19 cellular contexts compared by ENCODE assay signal in genomic region chr14:92683041-92683440, GRCh38.
DNase-seq lines count a peak whose midpoint lies in the region; ATAC-seq and TF ChIP-seq lines count a peak whose summit lies in the region.
"Had no signal": no experiment of that assay in that cellular context is flagged by ENCODE, and none has a peak within 500 bp of the region (broad histone marks: within the 10 kb centered on the region; RNA-seq: fewer than 3 reads in every experiment).

No MANE protein-coding gene starts in this region.

- no peak overlapping the region for H3K4me3 Mint-ChIP-seq in natural killer cell
- no peak overlapping the region for H3K4me3 Mint-ChIP-seq in natural killer cell treated with Interleukin-12 subunit alpha and Interleukin-12 subunit beta and Interleukin-15 and Interleukin-18, amount 100 ng/mL, for 72 hours
- H3K4me3 Mint-ChIP-seq in immature natural killer cell = no peak overlapping the region
- no peak overlapping the region for H3K4me3 Mint-ChIP-seq in stimulated activated effector memory CD8-positive, alpha-beta T cell treated with anti-CD3 and anti-CD28 coated beads, Interleukin-12 subunit alpha, Interleukin-12 subunit beta, amount 100 ng/mL, for 72 hours
- H3K4me3 Mint-ChIP-seq in activated CD8-positive, alpha-beta memory T cell treated with anti-CD3 and anti-CD28 coated beads, Interleukin-2, amount 10 ng/mL, durations not matched to agents 7 days and 5 days = no peak overlapping the region
- H3K4me3 Mint-ChIP-seq: CD4-positive, CD25-positive, alpha-beta regulatory T cell; HFFc6 had no signal

- H3K4me1 Mint-ChIP-seq in natural killer cell = peaks cover 17 to 36% of the 10 kb centered on the region in 2 donors
- H3K4me1 Mint-ChIP-seq in natural killer cell treated with Interleukin-12 subunit alpha and Interleukin-12 subunit beta and Interleukin-15 and Interleukin-18, amount 100 ng/mL, for 72 hours (ENCODE audit: low read depth in 2 of 2) = peaks cover 15 to 28% of the 10 kb centered on the region in 2 donors
- peaks cover 33 to 40% of the 10 kb centered on the region in 2 donors for H3K4me1 Mint-ChIP-seq in immature natural killer cell
- peaks cover 21% of the 10 kb centered on the region for H3K4me1 Mint-ChIP-seq in stimulated activated effector memory CD8-positive, alpha-beta T cell treated with anti-CD3 and anti-CD28 coated beads, Interleukin-12 subunit alpha, Interleukin-12 subunit beta, amount 100 ng/mL, for 72 hours
- H3K4me1 Mint-ChIP-seq in activated CD8-positive, alpha-beta memory T cell treated with anti-CD3 and anti-CD28 coated beads, Interleukin-2, amount 10 ng/mL, durations not matched to agents 7 days and 5 days = peaks cover 16% of the 10 kb centered on the region

- no peaks in the 10 kb centered on the region for H3K36me3 Mint-ChIP-seq in natural killer cell
- H3K36me3 Mint-ChIP-seq in natural killer cell treated with Interleukin-12 subunit alpha and Interleukin-12 subunit beta and Interleukin-15 and Interleukin-18, amount 100 ng/mL, for 72 hours = peaks cover 13% of the 10 kb centered on the region
- peaks cover 10 to 32% (median 10%) of the 10 kb centered on the region in 3 donors for H3K36me3 Mint-ChIP-seq in immature natural killer cell
- H3K36me3 Mint-ChIP-seq in stimulated activated effector memory CD8-positive, alpha-beta T cell treated with anti-CD3 and anti-CD28 coated beads, Interleukin-12 subunit alpha, Interleukin-12 subunit beta, amount 100 ng/mL, for 72 hours = peaks cover 82% of the 10 kb centered on the region
- peaks cover 36% of the 10 kb centered on the region for H3K36me3 Mint-ChIP-seq in activated CD8-positive, alpha-beta memory T cell treated with anti-CD3 and anti-CD28 coated beads, Interleukin-2, amount 10 ng/mL, durations not matched to agents 7 days and 5 days

- ATAC-seq in natural killer cell = no peak
- no peak for ATAC-seq in natural killer cell treated with Interleukin-12 subunit alpha and Interleukin-12 subunit beta and Interleukin-15 and Interleukin-18, amount 100 ng/mL, for 72 hours
- ATAC-seq in stimulated activated effector memory CD8-positive, alpha-beta T cell treated with anti-CD3 and anti-CD28 coated beads, Interleukin-12 subunit alpha, Interleukin-12 subunit beta, amount 100 ng/mL, for 72 hours = no peak
- no peak for ATAC-seq in activated CD8-positive, alpha-beta memory T cell treated with anti-CD3 and anti-CD28 coated beads, Interleukin-2, amount 10 ng/mL, durations not matched to agents 7 days and 5 days
- ATAC-seq in GM19455 (IDR thresholded peaks at IDR 0.05; ENCODE audit: unreplicated experiment) = no peak
- ATAC-seq: HCT116 had no signal

- H3K27ac Mint-ChIP-seq in natural killer cell (peak overlapping the region; percentile 41 to 91), immature natural killer cell (peak overlapping the region; percentile 24 to 75 (median 57))
- peak overlapping the region in 1 of 2 donors; percentile 47 for H3K27ac Mint-ChIP-seq in natural killer cell treated with Interleukin-12 subunit alpha and Interleukin-12 subunit beta and Interleukin-15 and Interleukin-18, amount 100 ng/mL, for 72 hours
- H3K27ac Mint-ChIP-seq in stimulated activated effector memory CD8-positive, alpha-beta T cell treated with anti-CD3 and anti-CD28 coated beads, Interleukin-12 subunit alpha, Interleukin-12 subunit beta, amount 100 ng/mL, for 72 hours = peak overlapping the region; percentile 17
- H3K27ac Mint-ChIP-seq in activated CD8-positive, alpha-beta memory T cell treated with anti-CD3 and anti-CD28 coated beads, Interleukin-2, amount 10 ng/mL, durations not matched to agents 7 days and 5 days = no peak overlapping the region
- H3K27ac Mint-ChIP-seq: CD4-positive, CD25-positive, alpha-beta regulatory T cell; HFFc6 had no signal

- intact Hi-C loops in natural killer cell (cut with micrococcal nuclease) = loop anchor here (5.0 to 10.0 kb wide), 2 partner anchors 218 to 546 kb away; no protein-coding TSS in a partner anchor

- H3K9me3 Mint-ChIP-seq in natural killer cell (no peaks in the 10 kb centered on the region), immature natural killer cell (no peaks in the 10 kb centered on the region)
- H3K9me3 Mint-ChIP-seq in natural killer cell treated with Interleukin-12 subunit alpha and Interleukin-12 subunit beta and Interleukin-15 and Interleukin-18, amount 100 ng/mL, for 72 hours = no peaks in the 10 kb centered on the region
- no peaks in the 10 kb centered on the region for H3K9me3 Mint-ChIP-seq in stimulated activated effector memory CD8-positive, alpha-beta T cell treated with anti-CD3 and anti-CD28 coated beads, Interleukin-12 subunit alpha, Interleukin-12 subunit beta, amount 100 ng/mL, for 72 hours
- H3K9me3 Mint-ChIP-seq in activated CD8-positive, alpha-beta memory T cell treated with anti-CD3 and anti-CD28 coated beads, Interleukin-2, amount 10 ng/mL, durations not matched to agents 7 days and 5 days (ENCODE audit: low read depth) = no peaks in the 10 kb centered on the region
- H3K9me3 Mint-ChIP-seq: HFFc6 had no signal

- no peak for TF ChIP-seq CTCF in natural killer cell (IDR thresholded peaks at IDR 0.05)

- CTCF ChIA-PET in activated CD8-positive, alpha-beta memory T cell treated with anti-CD3 and anti-CD28 coated beads, Interleukin-2, amount 10 ng/mL, durations not matched to agents 7 days and 5 days (lab: Charles Lee) = interaction anchor here (0.8 to 1.3 kb wide), 2 partner anchors 136 to 166 kb away, joined by 3 to 5 read pairs; no protein-coding TSS in a partner anchor

- no peak for DNase-seq in natural killer cell
- DNase-seq in natural killer cell treated with Interleukin-12 subunit alpha and Interleukin-12 subunit beta and Interleukin-15 and Interleukin-18, amount 100 ng/mL, for 72 hours (ENCODE audit: low spot score) = no peak
- DNase-seq in immature natural killer cell = no peak
- no peak for DNase-seq in stimulated activated effector memory CD8-positive, alpha-beta T cell treated with anti-CD3 and anti-CD28 coated beads, Interleukin-12 subunit alpha, Interleukin-12 subunit beta, amount 100 ng/mL, for 72 hours (ENCODE audit: low spot score in 2 of 2)
- DNase-seq in stimulated activated CD4-positive, alpha-beta T cell treated with anti-CD3 and anti-CD28 coated beads, Interleukin-12 subunit alpha, Interleukin-12 subunit beta, amount 100 ng/mL, for 4 hours = no peak
- no peak for DNase-seq in activated CD8-positive, alpha-beta memory T cell treated with anti-CD3 and anti-CD28 coated beads, Interleukin-2, amount 10 ng/mL, durations not matched to agents 7 days and 5 days
- DNase-seq: ACHN; BE2C; C1 segment of cervical spinal cord; CD4-positive, CD25-positive, alpha-beta regulatory T cell; DMS153; DMS79; GDM1; GOT3; H7; HFFc6; IMR-90 had no signal

- H3K27me3 Mint-ChIP-seq in natural killer cell (ENCODE audit: low read depth in 2 of 2) (no peaks in the 10 kb centered on the region), immature natural killer cell (ENCODE audit: low read depth in 3 of 3) (peaks cover 3 to 8% (median 7%) of the 10 kb centered on the region in 3 donors)
- H3K27me3 Mint-ChIP-seq in natural killer cell treated with Interleukin-12 subunit alpha and Interleukin-12 subunit beta and Interleukin-15 and Interleukin-18, amount 100 ng/mL, for 72 hours = no peaks in the 10 kb centered on the region
- no peaks in the 10 kb centered on the region for H3K27me3 Mint-ChIP-seq in activated CD8-positive, alpha-beta memory T cell treated with anti-CD3 and anti-CD28 coated beads, Interleukin-2, amount 10 ng/mL, durations not matched to agents 7 days and 5 days
- H3K27me3 Mint-ChIP-seq: CD4-positive, CD25-positive, alpha-beta regulatory T cell had no signal
